ENCODE assay signal across 23 cellular contexts in the genomic region with DNA sequence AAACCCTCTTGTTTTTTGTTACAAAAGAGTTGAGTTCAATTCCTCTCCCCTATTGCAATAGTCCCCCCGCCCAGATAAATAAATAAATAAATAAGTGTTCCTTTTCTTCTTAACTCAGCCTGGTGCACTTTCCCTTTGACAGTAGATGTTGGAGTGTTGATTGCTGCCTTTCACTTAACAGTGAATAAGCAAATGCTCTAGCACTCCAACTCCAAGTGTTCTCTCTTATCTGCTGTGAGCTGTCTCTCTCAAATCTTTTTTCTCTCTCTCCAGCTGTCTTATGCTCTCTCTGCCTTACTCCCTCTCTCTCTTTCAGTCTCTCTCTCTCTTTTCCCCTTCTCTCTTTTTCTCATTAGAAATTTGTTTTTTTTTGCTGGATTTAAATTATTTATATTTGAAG.
"Had no signal": no experiment of that assay in that cellular context is flagged by ENCODE, and none has a peak within 500 bp of the region (broad histone marks: within the 10 kb centered on the region; RNA-seq: fewer than 3 reads in every experiment).

No MANE protein-coding gene starts in this region.

- H3K27ac Mint-ChIP-seq: activated B cell treated with CpG ODN at 0.5 μM for 24 hours; activated CD8-positive, alpha-beta memory T cell treated with anti-CD3 and anti-CD28 coated beads, Interleukin-2, amount 10 ng/mL, durations not matched to agents 7 days and 5 days; activated CD8-positive, alpha-beta T cell treated with anti-CD3 and anti-CD28 coated beads, Interleukin-2, amount 10 ng/mL, durations not matched to agents 7 days and 5 days; activated naive CD8-positive, alpha-beta T cell; mesothelial cell of epicardium; natural killer cell; neural progenitor cell had no signal

- H3K27ac ChIP-seq: body of pancreas, epithelial cell of prostate, left lung, neural progenitor cell, right atrium auricular region, spleen, suprapubic skin, tibial artery had no signal

- H3K36me3 ChIP-seq: left lung, neural progenitor cell, right atrium auricular region, spleen, suprapubic skin, tibial artery had no signal

- H3K4me1 ChIP-seq: body of pancreas, left lung, neural progenitor cell, right atrium auricular region, spleen, suprapubic skin had no signal

- H3K4me3 Mint-ChIP-seq: activated B cell treated with CpG ODN at 0.5 μM for 24 hours; activated CD8-positive, alpha-beta memory T cell treated with anti-CD3 and anti-CD28 coated beads, Interleukin-2, amount 10 ng/mL, durations not matched to agents 7 days and 5 days; activated CD8-positive, alpha-beta T cell treated with anti-CD3 and anti-CD28 coated beads, Interleukin-2, amount 10 ng/mL, durations not matched to agents 7 days and 5 days; activated naive CD8-positive, alpha-beta T cell; mesothelial cell of epicardium; natural killer cell; neural progenitor cell had no signal

- DNase-seq: activated B cell treated with CpG ODN at 0.5 μM for 24 hours; activated CD8-positive, alpha-beta memory T cell treated with anti-CD3 and anti-CD28 coated beads, Interleukin-2, amount 10 ng/mL, durations not matched to agents 7 days and 5 days; activated CD8-positive, alpha-beta T cell treated with anti-CD3 and anti-CD28 coated beads, Interleukin-2, amount 10 ng/mL, durations not matched to agents 7 days and 5 days; activated effector memory CD4-positive, alpha-beta T cell treated with Interleukin-2 at 50 U/mL for 16 hours; activated naive CD4-positive, alpha-beta T cell treated with Interleukin-2 at 50 U/mL for 16 hours; activated T-cell treated with anti-CD3 and anti-CD28 coated beads for 4 hours; aorta; body of pancreas; dermis blood vessel endothelial cell; effector CD8-positive, alpha-beta T cell; left lung; natural killer cell; spleen; stimulated activated naive CD4-positive, alpha-beta T cell; T-helper 2 cell; tibial artery had no signal

- H3K4me3 ChIP-seq: body of pancreas, left lung, lung, neural progenitor cell, right atrium auricular region, spleen, suprapubic skin, tibial artery had no signal

- H3K36me3 Mint-ChIP-seq: activated CD8-positive, alpha-beta memory T cell treated with anti-CD3 and anti-CD28 coated beads, Interleukin-2, amount 10 ng/mL, durations not matched to agents 7 days and 5 days; activated naive CD8-positive, alpha-beta T cell; mesothelial cell of epicardium; natural killer cell; neural progenitor cell had no signal

- ATAC-seq: activated CD8-positive, alpha-beta memory T cell treated with anti-CD3 and anti-CD28 coated beads, Interleukin-2, amount 10 ng/mL, durations not matched to agents 7 days and 5 days; activated CD8-positive, alpha-beta T cell treated with anti-CD3 and anti-CD28 coated beads, Interleukin-2, amount 10 ng/mL, durations not matched to agents 7 days and 5 days; body of pancreas; left lung; natural killer cell had no signal

- H3K4me1 Mint-ChIP-seq: activated B cell treated with CpG ODN at 0.5 μM for 24 hours; activated CD8-positive, alpha-beta memory T cell treated with anti-CD3 and anti-CD28 coated beads, Interleukin-2, amount 10 ng/mL, durations not matched to agents 7 days and 5 days; natural killer cell; neural progenitor cell had no signal

- H3K27me3 Mint-ChIP-seq: activated B cell treated with CpG ODN at 0.5 μM for 24 hours had no signal

- H2AFZ ChIP-seq: neural progenitor cell had no signal

- H3K9ac ChIP-seq: neural progenitor cell had no signal

- H3K9me3 Mint-ChIP-seq: activated B cell treated with CpG ODN at 0.5 μM for 24 hours, mesothelial cell of epicardium, neural progenitor cell had no signal

- H3K27me3 ChIP-seq: body of pancreas, left lung, neural progenitor cell, right atrium auricular region, spleen, suprapubic skin, tibial artery had no signal

- H3K4me2 ChIP-seq: neural progenitor cell had no signal

- H3K9me3 ChIP-seq: body of pancreas, left lung, right atrium auricular region, spleen, suprapubic skin, tibial artery had no signal
